Comparison of ENCODE assay signal across 1 cellular context in the genomic region with DNA sequence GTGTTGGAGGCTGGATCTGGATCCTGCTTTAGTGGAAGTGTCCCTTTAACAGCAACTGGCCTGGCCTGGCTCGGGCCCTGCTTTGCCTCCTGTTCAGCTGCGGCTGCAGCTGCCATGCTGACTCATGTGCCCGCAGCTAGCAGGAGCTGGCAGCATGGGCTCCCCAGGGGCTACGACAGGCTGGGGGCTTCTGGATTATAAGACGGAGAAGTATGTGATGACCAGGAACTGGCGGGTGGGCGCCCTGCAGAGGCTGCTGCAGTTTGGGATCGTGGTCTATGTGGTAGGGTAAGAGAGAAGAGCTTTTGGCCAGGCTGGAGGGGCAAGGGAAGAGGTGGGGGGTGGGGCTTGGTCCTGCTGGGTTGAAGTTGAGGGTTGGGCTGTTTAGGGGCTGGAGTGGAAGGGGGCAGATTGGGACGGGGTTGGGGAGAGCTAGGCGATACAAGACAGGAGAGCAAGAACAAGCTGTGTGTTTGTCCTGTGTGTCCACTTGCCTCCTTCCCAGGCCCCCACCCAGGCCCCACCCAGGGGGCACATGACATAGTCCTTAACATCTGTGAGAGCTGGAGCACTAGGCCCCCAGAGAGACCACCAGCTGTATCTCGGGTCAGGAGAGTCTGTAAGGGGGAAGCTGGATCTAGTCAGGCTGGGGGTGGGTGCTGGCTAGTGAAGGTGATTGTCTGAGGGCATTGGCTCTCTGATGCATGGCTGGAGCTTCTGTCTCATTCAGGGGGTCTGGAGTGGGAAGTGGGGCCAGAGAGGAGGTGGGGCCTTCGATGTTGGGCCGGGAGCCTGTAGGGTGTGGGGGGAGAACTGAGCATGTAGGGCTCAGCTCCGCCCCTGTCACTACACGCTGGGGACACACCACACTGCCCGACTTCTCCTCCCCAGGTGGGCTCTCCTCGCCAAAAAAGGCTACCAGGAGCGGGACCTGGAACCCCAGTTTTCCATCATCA.
TF ChIP-seq lines count a peak whose summit lies in the region.

TSS of gene P2RX6 (plus strand) at position 115 of the 956 bp plus-strand sequence. CDS start at position 125, 10 bp downstream.

TF ChIP-seq in K562, 482 proteins besides CTCF, POLR2A, EP300 and RAD21 (continued from another document and continues in another):
- TF ChIP-seq, protein P1, sequence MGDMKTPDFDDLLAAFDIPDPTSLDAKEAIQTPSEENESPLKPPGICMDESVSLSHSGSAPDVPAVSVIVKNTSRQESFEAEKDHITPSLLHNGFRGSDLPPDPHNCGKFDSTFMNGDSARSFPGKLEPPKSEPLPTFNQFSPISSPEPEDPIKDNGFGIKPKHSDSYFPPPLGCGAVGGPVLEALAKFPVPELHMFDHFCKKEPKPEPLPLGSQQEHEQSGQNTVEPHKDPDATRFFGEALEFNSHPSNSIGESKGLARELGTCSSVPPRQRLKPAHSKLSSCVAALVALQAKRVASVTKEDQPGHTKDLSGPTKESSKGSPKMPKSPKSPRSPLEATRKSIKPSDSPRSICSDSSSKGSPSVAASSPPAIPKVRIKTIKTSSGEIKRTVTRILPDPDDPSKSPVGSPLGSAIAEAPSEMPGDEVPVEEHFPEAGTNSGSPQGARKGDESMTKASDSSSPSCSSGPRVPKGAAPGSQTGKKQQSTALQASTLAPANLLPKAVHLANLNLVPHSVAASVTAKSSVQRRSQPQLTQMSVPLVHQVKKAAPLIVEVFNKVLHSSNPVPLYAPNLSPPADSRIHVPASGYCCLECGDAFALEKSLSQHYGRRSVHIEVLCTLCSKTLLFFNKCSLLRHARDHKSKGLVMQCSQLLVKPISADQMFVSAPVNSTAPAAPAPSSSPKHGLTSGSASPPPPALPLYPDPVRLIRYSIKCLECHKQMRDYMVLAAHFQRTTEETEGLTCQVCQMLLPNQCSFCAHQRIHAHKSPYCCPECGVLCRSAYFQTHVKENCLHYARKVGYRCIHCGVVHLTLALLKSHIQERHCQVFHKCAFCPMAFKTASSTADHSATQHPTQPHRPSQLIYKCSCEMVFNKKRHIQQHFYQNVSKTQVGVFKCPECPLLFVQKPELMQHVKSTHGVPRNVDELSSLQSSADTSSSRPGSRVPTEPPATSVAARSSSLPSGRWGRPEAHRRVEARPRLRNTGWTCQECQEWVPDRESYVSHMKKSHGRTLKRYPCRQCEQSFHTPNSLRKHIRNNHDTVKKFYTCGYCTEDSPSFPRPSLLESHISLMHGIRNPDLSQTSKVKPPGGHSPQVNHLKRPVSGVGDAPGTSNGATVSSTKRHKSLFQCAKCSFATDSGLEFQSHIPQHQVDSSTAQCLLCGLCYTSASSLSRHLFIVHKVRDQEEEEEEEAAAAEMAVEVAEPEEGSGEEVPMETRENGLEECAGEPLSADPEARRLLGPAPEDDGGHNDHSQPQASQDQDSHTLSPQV (IDR thresholded peaks at IDR 0.05): no peak
- TF ChIP-seq TCF7 (IDR thresholded peaks at IDR 0.05; ENCODE audit: borderline replicate concordance): no peak
- TF ChIP-seq SMARCA4 (IDR thresholded peaks at IDR 0.05): no peak
- TF ChIP-seq TEAD1 (CRISPR knock-in tag; IDR thresholded peaks at IDR 0.05): 0 out of 4 replicates have a peak, but pooled peaks of 1 of the 2 experiments have one; percentile 19
- TF ChIP-seq, protein P2, sequence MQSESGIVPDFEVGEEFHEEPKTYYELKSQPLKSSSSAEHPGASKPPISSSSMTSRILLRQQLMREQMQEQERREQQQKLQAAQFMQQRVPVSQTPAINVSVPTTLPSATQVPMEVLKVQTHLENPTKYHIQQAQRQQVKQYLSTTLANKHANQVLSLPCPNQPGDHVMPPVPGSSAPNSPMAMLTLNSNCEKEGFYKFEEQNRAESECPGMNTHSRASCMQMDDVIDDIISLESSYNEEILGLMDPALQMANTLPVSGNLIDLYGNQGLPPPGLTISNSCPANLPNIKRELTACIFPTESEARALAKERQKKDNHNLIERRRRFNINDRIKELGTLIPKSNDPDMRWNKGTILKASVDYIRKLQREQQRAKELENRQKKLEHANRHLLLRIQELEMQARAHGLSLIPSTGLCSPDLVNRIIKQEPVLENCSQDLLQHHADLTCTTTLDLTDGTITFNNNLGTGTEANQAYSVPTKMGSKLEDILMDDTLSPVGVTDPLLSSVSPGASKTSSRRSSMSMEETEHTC (IDR thresholded peaks at IDR 0.05): no peak
- no peak for TF ChIP-seq ZNF324 (CRISPR knock-in tag; IDR thresholded peaks at IDR 0.05)
- no peak for TF ChIP-seq CBFA2T3 (IDR thresholded peaks at IDR 0.05)
- no peak for TF ChIP-seq GATAD2B (IDR thresholded peaks at IDR 0.05; ENCODE audit: borderline replicate concordance)
- TF ChIP-seq GABPB2 (CRISPR knock-in tag; conservative IDR thresholded peaks at IDR 0.05): no peak
- TF ChIP-seq ZNF589 (CRISPR knock-in tag; IDR thresholded peaks at IDR 0.05; ENCODE audit: low read depth): no peak
- TF ChIP-seq PHB (CRISPR knock-in tag; IDR thresholded peaks at IDR 0.05): no peak
- TF ChIP-seq ZNF354B (CRISPR knock-in tag; IDR thresholded peaks at IDR 0.05): 0 out of 2 replicates have a peak, but pooled peaks have one; percentile 21
- no peak for TF ChIP-seq PCBP1 (IDR thresholded peaks at IDR 0.05; ENCODE audit: low read depth, low read length, poor library complexity, severe bottlenecking)
- no peak for TF ChIP-seq SREBF2 (CRISPR knock-in tag; IDR thresholded peaks at IDR 0.05)
- no peak for TF ChIP-seq ARID4B (CRISPR knock-in tag; IDR thresholded peaks at IDR 0.05)
- TF ChIP-seq NR2F6 (CRISPR knock-in tag; IDR thresholded peaks at IDR 0.05): no peak
- TF ChIP-seq NCOA2 (IDR thresholded peaks at IDR 0.05; ENCODE audit: partially characterized antibody in 2 of 2): no peak
- no peak for TF ChIP-seq ZNF263 (CRISPR knock-in tag; IDR thresholded peaks at IDR 0.05; ENCODE audit: borderline replicate concordance)
- peak; percentile 92; the same call in 1 of the 2 replicates for TF ChIP-seq NR4A1 (CRISPR knock-in tag; IDR thresholded peaks at IDR 0.05)
- TF ChIP-seq NR4A1 (tag; IDR thresholded peaks at IDR 0.05): peak; percentile 12; the same call in 1 of the 2 replicates
- no peak for TF ChIP-seq ZSCAN29 (IDR thresholded peaks at IDR 0.05)
- TF ChIP-seq ZNF639 (CRISPR knock-in tag; conservative IDR thresholded peaks at IDR 0.05 in 1 of 2, IDR thresholded peaks at IDR 0.05 in 1 of 2): no peak
- 0 out of 2 replicates have a peak, but pooled peaks have one; percentile 46 for TF ChIP-seq ZNF174 (CRISPR knock-in tag; IDR thresholded peaks at IDR 0.05)
- TF ChIP-seq TSHZ1 (CRISPR knock-in tag; IDR thresholded peaks at IDR 0.05): no peak
- TF ChIP-seq FOXP4 (CRISPR knock-in tag; IDR thresholded peaks at IDR 0.05; ENCODE audit: borderline replicate concordance): no peak
- TF ChIP-seq ATF3 (IDR thresholded peaks at IDR 0.05): no peak
- no peak for TF ChIP-seq ATF3 (CRISPR knock-in tag; conservative IDR thresholded peaks at IDR 0.05)
- TF ChIP-seq, protein P3, sequence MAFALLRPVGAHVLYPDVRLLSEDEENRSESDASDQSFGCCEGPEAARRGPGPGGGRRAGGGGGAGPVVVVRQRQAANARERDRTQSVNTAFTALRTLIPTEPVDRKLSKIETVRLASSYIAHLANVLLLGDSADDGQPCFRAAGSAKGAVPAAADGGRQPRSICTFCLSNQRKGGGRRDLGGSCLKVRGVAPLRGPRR (CRISPR knock-in tag; IDR thresholded peaks at IDR 0.05): no peak
- TF ChIP-seq ZNF444 (CRISPR knock-in tag; IDR thresholded peaks at IDR 0.05): no peak
- TF ChIP-seq CBX2 (IDR thresholded peaks at IDR 0.05; ENCODE audit: insufficient read depth, low read length, poor library complexity, severe bottlenecking): no peak
- TF ChIP-seq RBM34 (IDR thresholded peaks at IDR 0.05; ENCODE audit: borderline replicate concordance, insufficient read depth, low read length): no peak
- no peak for TF ChIP-seq FOXM1 (IDR thresholded peaks at IDR 0.05; ENCODE audit: low read depth)
- no peak for TF ChIP-seq FOXM1 (CRISPR knock-in tag; IDR thresholded peaks at IDR 0.05; ENCODE audit: low read depth)
- TF ChIP-seq ELF4 (CRISPR knock-in tag; IDR thresholded peaks at IDR 0.05): peak; percentile 88
- TF ChIP-seq SREBF1 (IDR thresholded peaks at IDR 0.05; ENCODE audit: borderline replicate concordance, low read depth, low read length): no peak
- TF ChIP-seq SOX6 (IDR thresholded peaks at IDR 0.05): no peak
- TF ChIP-seq ATF7 (IDR thresholded peaks at IDR 0.05): no peak
- no peak for TF ChIP-seq ZNF695 (CRISPR knock-in tag; IDR thresholded peaks at IDR 0.05)
- no peak for TF ChIP-seq SMARCC2 (IDR thresholded peaks at IDR 0.05; ENCODE audit: low read depth)
